Comparison of ENCODE assay signal across 21 cellular contexts in genomic region chr2:172743898-172744297, GRCh38. TPM values are rescaled to one million over a fixed set of nuclear protein-coding genes. Genes with fewer than 3 reads are reported as not detected.
"Had no signal": no experiment of that assay in that cellular context is flagged by ENCODE, and none has a peak within 500 bp of the region (broad histone marks: within the 10 kb centered on the region; RNA-seq: fewer than 3 reads in every experiment).

No MANE protein-coding gene starts in this region.

- FAIRE-seq: HTR-8/SVneo had no signal

- H3K9me3 ChIP-seq: Peyer's patch, SJSA1 had no signal

- H3K4me2 ChIP-seq: PC-9 had no signal

- H3K36me3 ChIP-seq: Peyer's patch, SJSA1 had no signal

- H3K27me3 ChIP-seq: Peyer's patch had no signal

- DNase-seq: KBM-7, MV-4-11, NCI-H1048, NCI-H1105, NCI-H1694, NCI-H2107, NCI-H2227 treated with DMSO at 0.1 percent for 48 hours, NCI-H524, NCI-H526 treated with DMSO at 0.1 percent for 48 hours, PC-9, Peyer's patch, Right ventricle myocardium superior, RPMI8226, SIG-M5, SW 1271, T-cell had no signal

- H3K4me1 ChIP-seq: Peyer's patch, SJSA1 had no signal

- H3K27ac ChIP-seq: HL-60, PC-9, Peyer's patch, SJSA1, SK-N-MC had no signal

- ATAC-seq: T-cell had no signal

- H3K4me3 ChIP-seq: PC-9, Peyer's patch, SJSA1, SK-N-MC had no signal

RNA-seq across cellular contexts. Expression of gene RAPGEF4, which starts 8.3 kb away (rescaled TPM):
- total RNA-seq: MCF 10A, PC-9 had no signal
